ENCODE assay signal across 32 cellular contexts in the genomic region with DNA sequence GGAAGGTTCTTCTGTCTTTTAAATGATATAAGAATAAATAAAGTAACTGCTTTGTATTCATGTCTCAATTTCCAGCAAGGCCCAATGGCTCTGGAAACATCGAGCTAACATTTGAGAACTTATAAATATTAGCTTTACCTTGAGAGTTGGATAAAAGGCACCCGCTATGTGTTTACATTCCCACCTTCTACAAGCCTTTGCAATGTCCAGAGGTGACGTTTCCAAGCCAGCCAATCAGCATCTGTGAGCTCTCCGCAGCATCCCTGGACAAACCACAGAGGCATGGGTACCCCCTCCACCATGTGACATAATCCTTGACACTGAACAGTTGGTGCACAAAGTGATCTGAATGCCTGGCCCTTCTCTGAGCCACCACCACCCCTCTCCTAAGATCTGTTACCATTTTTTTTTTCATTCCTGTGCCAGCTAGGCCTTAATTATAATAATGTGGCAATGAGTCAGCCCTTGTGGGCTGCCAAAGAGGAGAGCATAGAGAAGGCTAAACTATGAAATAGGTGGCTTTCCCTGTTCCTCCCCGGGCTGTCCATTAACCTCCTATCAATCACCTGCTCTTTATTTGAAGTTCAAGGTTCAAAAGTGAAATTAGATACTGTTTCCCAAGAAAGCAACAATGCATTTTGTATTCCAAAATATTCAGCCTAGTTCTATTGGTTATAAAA. TPM values are rescaled to one million over a fixed set of nuclear protein-coding genes. Genes with fewer than 3 reads are reported as not detected.
"Had no signal": no experiment of that assay in that cellular context is flagged by ENCODE, and none has a peak within 500 bp of the region (broad histone marks: within the 10 kb centered on the region; RNA-seq: fewer than 3 reads in every experiment).

No MANE protein-coding gene starts in this region.

- H3K27ac ChIP-seq: breast epithelium, KMS-11, Peyer's patch, RWPE1, SJCRH30 had no signal

- DNase-seq: activated B cell treated with CpG ODN at 0.5 μM for 24 hours; activated CD4-positive, alpha-beta memory T cell treated with anti-CD3 and anti-CD28 coated beads, Interleukin-2, amount 10 ng/mL, durations not matched to agents 7 days and 5 days; activated CD4-positive, alpha-beta T cell treated with anti-CD3 and anti-CD28 coated beads, Interleukin-2, amount 50 U/mL, for 1 hour; activated gamma-delta T cell treated with Interleukin-2 at 50 U/mL for 16 hours; activated naive CD4-positive, alpha-beta T cell treated with anti-CD3 and anti-CD28 coated beads, Interleukin-2, amount 10 ng/mL, durations not matched to agents 7 days and 5 days; activated naive CD8-positive, alpha-beta T cell treated with anti-CD3 and anti-CD28 coated beads for 36 hours; activated T-cell treated with anti-CD3 and anti-CD28 coated beads for 4 hours; activated T-cell treated with anti-CD3 and anti-CD28 coated beads, Interleukin-2, amount 50 U/mL, for 72 hours; caudate nucleus; NCI-H1092; NCI-H1417; NCI-H1930; NCI-H2107; NCI-H2171 treated with DMSO at 0.1 percent for 48 hours; NCI-H345; NCI-H510A; NCI-H526 treated with DMSO at 0.1 percent for 48 hours; NK-92 treated with Interleukin-12 subunit alpha and Interleukin-12 subunit beta, amount 100 ng/mL, for 24 hours; OCI-M1; Peyer's patch; Right ventricle myocardium superior; T-cell; T-helper 2 cell; T1000 had no signal

- H3K9me3 Mint-ChIP-seq: activated B cell treated with CpG ODN at 0.5 μM for 24 hours; activated CD4-positive, alpha-beta memory T cell treated with anti-CD3 and anti-CD28 coated beads, Interleukin-2, amount 10 ng/mL, durations not matched to agents 7 days and 5 days had no signal

- H3K4me3 Mint-ChIP-seq: activated B cell treated with CpG ODN at 0.5 μM for 24 hours; activated CD4-positive, alpha-beta memory T cell treated with anti-CD3 and anti-CD28 coated beads, Interleukin-2, amount 10 ng/mL, durations not matched to agents 7 days and 5 days; activated naive CD4-positive, alpha-beta T cell treated with anti-CD3 and anti-CD28 coated beads, Interleukin-2, amount 10 ng/mL, durations not matched to agents 7 days and 5 days; activated naive CD8-positive, alpha-beta T cell treated with anti-CD3 and anti-CD28 coated beads for 36 hours; activated T-cell treated with anti-CD3 and anti-CD28 coated beads, Interleukin-2, amount 50 U/mL, for 72 hours; T-cell had no signal

- H3K36me3 Mint-ChIP-seq: activated naive CD4-positive, alpha-beta T cell treated with anti-CD3 and anti-CD28 coated beads, Interleukin-2, amount 10 ng/mL, durations not matched to agents 7 days and 5 days; activated naive CD8-positive, alpha-beta T cell treated with anti-CD3 and anti-CD28 coated beads for 36 hours; T-cell had no signal

- H3K27ac Mint-ChIP-seq: activated B cell treated with CpG ODN at 0.5 μM for 24 hours; activated CD4-positive, alpha-beta memory T cell treated with anti-CD3 and anti-CD28 coated beads, Interleukin-2, amount 10 ng/mL, durations not matched to agents 7 days and 5 days; activated naive CD4-positive, alpha-beta T cell treated with anti-CD3 and anti-CD28 coated beads, Interleukin-2, amount 10 ng/mL, durations not matched to agents 7 days and 5 days; activated naive CD8-positive, alpha-beta T cell treated with anti-CD3 and anti-CD28 coated beads for 36 hours; activated T-cell treated with anti-CD3 and anti-CD28 coated beads, Interleukin-2, amount 50 U/mL, for 72 hours; activated T-helper 2 cell treated with anti-CD3 and anti-CD28 coated beads, Interferon-gamma antibody, Interleukin-2, Interleukin-4, amounts not matched to agents 10 μg/mL and 5 μg/mL and 100 μg/mL, durations not matched to agents 14 hours and 24 hours and 36 hours; T-cell had no signal

- H3K9me3 ChIP-seq: breast epithelium, SJCRH30 had no signal

- ATAC-seq: activated T-cell treated with anti-CD3 and anti-CD28 coated beads, Interleukin-2, amount 50 U/mL, for 72 hours; T-cell had no signal

- H3K27me3 ChIP-seq: SJCRH30 had no signal

- H3K4me1 ChIP-seq: breast epithelium had no signal

- H3K4me3 ChIP-seq: breast epithelium, Peyer's patch, SJCRH30 had no signal

- H3K36me3 ChIP-seq: breast epithelium, Peyer's patch, SJCRH30 had no signal

- H3K4me1 Mint-ChIP-seq: activated B cell treated with CpG ODN at 0.5 μM for 24 hours; activated CD4-positive, alpha-beta memory T cell treated with anti-CD3 and anti-CD28 coated beads, Interleukin-2, amount 10 ng/mL, durations not matched to agents 7 days and 5 days; activated naive CD4-positive, alpha-beta T cell treated with anti-CD3 and anti-CD28 coated beads, Interleukin-2, amount 10 ng/mL, durations not matched to agents 7 days and 5 days; activated naive CD8-positive, alpha-beta T cell treated with anti-CD3 and anti-CD28 coated beads for 36 hours; T-cell had no signal

RNA-seq across cellular contexts. Expression of gene CBLN4, which starts 4.1 kb away (rescaled TPM):
- total RNA-seq: activated B cell treated with CpG ODN at 0.5 μM for 24 hours; activated CD4-positive, alpha-beta memory T cell treated with anti-CD3 and anti-CD28 coated beads, Interleukin-2, amount 10 ng/mL, durations not matched to agents 7 days and 5 days; activated CD8-positive, alpha-beta memory T cell treated with anti-CD3 and anti-CD28 coated beads for 36 hours; activated naive CD8-positive, alpha-beta T cell treated with anti-CD3 and anti-CD28 coated beads for 36 hours; activated T-cell treated with anti-CD3 and anti-CD28 coated beads, Interleukin-2, amount 50 U/mL, for 72 hours; activated T-helper 2 cell treated with anti-CD3 and anti-CD28 coated beads, Interferon-gamma antibody, Interleukin-2, Interleukin-4, amounts not matched to agents 10 μg/mL and 5 μg/mL and 100 μg/mL, durations not matched to agents 14 hours and 24 hours and 36 hours; chondrocyte; MCF 10A; Right ventricle myocardium superior; SJCRH30; T-cell had no signal
